1 cellular context compared by ENCODE assay signal in genomic region chr3:10142707-10143560, GRCh38.
A peak's percentile ranks its signal among the peaks of the same experiment; 100 is the strongest.
TF ChIP-seq lines count a peak whose summit lies in the region.

No MANE protein-coding gene starts in this region.

TF ChIP-seq in K562, 482 proteins besides CTCF, POLR2A, EP300 and RAD21 (continues in another document):
- peak; percentile 13 for TF ChIP-seq GTF3C2 (IDR thresholded peaks at IDR 0.05; ENCODE audit: borderline replicate concordance, extremely low read depth, insufficient read length)
- TF ChIP-seq RCOR1 (IDR thresholded peaks at IDR 0.05; ENCODE audit: borderline replicate concordance in 1 of 2, low read depth in 2 of 2, low read length in 2 of 2): peak in 1 of 2 experiments; percentile 60; a peak in 1 of 4 replicates
- peak; percentile 74; the same call in 1 of the 2 replicates for TF ChIP-seq LARP7 (IDR thresholded peaks at IDR 0.05)
- TF ChIP-seq ESRRA (IDR thresholded peaks at IDR 0.05; ENCODE audit: borderline replicate concordance, low read depth): peak; percentile 70
- TF ChIP-seq NCOA1 (IDR thresholded peaks at IDR 0.05; ENCODE audit: low read depth): peak; percentile 50; the same call in 1 of the 2 replicates
- TF ChIP-seq ILF3 (IDR thresholded peaks at IDR 0.05; ENCODE audit: borderline replicate concordance): no peak
- peak; percentile 6; the same call in 1 of the 2 replicates for TF ChIP-seq EHMT2 (IDR thresholded peaks at IDR 0.05)
- no peak for TF ChIP-seq ZNF134 (CRISPR knock-in tag; conservative IDR thresholded peaks at IDR 0.05)
- peak; percentile 9; the same call in 1 of the 2 replicates for TF ChIP-seq ZNF511 (CRISPR knock-in tag; IDR thresholded peaks at IDR 0.05)
- peak; percentile 95 for TF ChIP-seq ATF4 (CRISPR knock-in tag; IDR thresholded peaks at IDR 0.05)
- TF ChIP-seq BHLHE40 (IDR thresholded peaks at IDR 0.05; ENCODE audit: low read length): no peak
- peak; percentile 57; the same call in 1 of the 2 replicates for TF ChIP-seq HES1 (IDR thresholded peaks at IDR 0.05; ENCODE audit: low read depth)
- TF ChIP-seq ZNF785 (CRISPR knock-in tag; IDR thresholded peaks at IDR 0.05): no peak
- no peak for TF ChIP-seq SPI1 (IDR thresholded peaks at IDR 0.05; ENCODE audit: borderline replicate concordance, low read depth, low read length)
- no peak for TF ChIP-seq ELF1 (tag; IDR thresholded peaks at IDR 0.05)
- no peak for TF ChIP-seq FOXJ2 (tag; IDR thresholded peaks at IDR 0.05)
- TF ChIP-seq PHB (CRISPR knock-in tag; IDR thresholded peaks at IDR 0.05): no peak
- TF ChIP-seq ATF3 (IDR thresholded peaks at IDR 0.05): peak; percentile 87
- TF ChIP-seq ATF3 (CRISPR knock-in tag; conservative IDR thresholded peaks at IDR 0.05): no peak
- TF ChIP-seq CC2D1A (IDR thresholded peaks at IDR 0.05): peak; percentile 13; the same call in 1 of the 2 replicates
- peak; percentile 53 for TF ChIP-seq E2F8 (IDR thresholded peaks at IDR 0.05; ENCODE audit: low read depth, partially characterized antibody)
- 0 out of 4 replicates have a peak, but pooled peaks of 1 of the 2 experiments have one; percentile 14 for TF ChIP-seq ZNF318 (IDR thresholded peaks at IDR 0.05; ENCODE audit: borderline replicate concordance in 1 of 2, low read depth in 1 of 2)
- no peak for TF ChIP-seq ILK (tag; IDR thresholded peaks at IDR 0.05; ENCODE audit: borderline replicate concordance, low read depth)
- TF ChIP-seq ZNF764 (CRISPR knock-in tag; IDR thresholded peaks at IDR 0.05; ENCODE audit: low read depth): no peak
- peak; percentile 37; the same call in 1 of the 2 replicates for TF ChIP-seq MAX (CRISPR knock-in tag; IDR thresholded peaks at IDR 0.05)
- TF ChIP-seq RBM25 (IDR thresholded peaks at IDR 0.05; ENCODE audit: low read depth, low read length, severe bottlenecking): no peak
- TF ChIP-seq CEBPB (tag; IDR thresholded peaks at IDR 0.05): peak; percentile 97
- peak; percentile 21 for TF ChIP-seq POLR2G (IDR thresholded peaks at IDR 0.05; ENCODE audit: low read depth, low read length)
- TF ChIP-seq NFATC3 (IDR thresholded peaks at IDR 0.05): peak; percentile 94
- TF ChIP-seq PRDM10 (IDR thresholded peaks at IDR 0.05; ENCODE audit: partially characterized antibody): no peak
- no peak for TF ChIP-seq YY1 (IDR thresholded peaks at IDR 0.05; ENCODE audit: borderline replicate concordance in 1 of 3, control insufficient read depth in 1 of 3, extremely low read depth in 1 of 3, insufficient read depth in 3 of 3, insufficient read length in 1 of 3, insufficient replicate concordance in 2 of 3, low read depth in 1 of 3, low read length in 2 of 3)
- no peak for TF ChIP-seq JUN (IDR thresholded peaks at IDR 0.05; ENCODE audit: borderline replicate concordance, low read depth, low read length)
- TF ChIP-seq JUN (CRISPR knock-in tag; IDR thresholded peaks at IDR 0.05; ENCODE audit: borderline replicate concordance): 0 out of 2 replicates have a peak, but pooled peaks have one; percentile 27
- TF ChIP-seq HMG20A (CRISPR knock-in tag; conservative IDR thresholded peaks at IDR 0.05): no peak
- TF ChIP-seq ATF1 (CRISPR knock-in tag; IDR thresholded peaks at IDR 0.05): no peak
- TF ChIP-seq ATF1 (tag; IDR thresholded peaks at IDR 0.05): 0 out of 2 replicates have a peak, but pooled peaks have one; percentile 9
